1 cellular context compared by ENCODE assay signal in genomic region chr2:191746306-191746705, GRCh38.
TF ChIP-seq lines count a peak whose summit lies in the region.

No MANE protein-coding gene starts in this region.

TF ChIP-seq in SK-N-SH treated with all-trans-retinoic acid at 6 μM for 48 hours, 23 proteins besides CTCF, POLR2A, EP300 and RAD21 (continued from another document):
- TF ChIP-seq TCF4 (CRISPR knock-in tag; IDR thresholded peaks at IDR 0.05; ENCODE audit: borderline replicate concordance) (no peak), TOX (CRISPR knock-in tag; IDR thresholded peaks at IDR 0.05; ENCODE audit: borderline replicate concordance) (no peak), PPARA (CRISPR knock-in tag; IDR thresholded peaks at IDR 0.05; ENCODE audit: borderline replicate concordance) (no peak), ZFP3 (CRISPR knock-in tag; IDR thresholded peaks at IDR 0.05) (no peak), SNAI2 (CRISPR knock-in tag; IDR thresholded peaks at IDR 0.05) (no peak), GLIS3 (CRISPR knock-in tag; IDR thresholded peaks at IDR 0.05) (no peak), ISL1 (CRISPR knock-in tag; IDR thresholded peaks at IDR 0.05) (no peak), BACH2 (CRISPR knock-in tag; IDR thresholded peaks at IDR 0.05; ENCODE audit: borderline replicate concordance) (no peak), CSDC2 (CRISPR knock-in tag; IDR thresholded peaks at IDR 0.05) (no peak)
- TF ChIP-seq, protein P1, sequence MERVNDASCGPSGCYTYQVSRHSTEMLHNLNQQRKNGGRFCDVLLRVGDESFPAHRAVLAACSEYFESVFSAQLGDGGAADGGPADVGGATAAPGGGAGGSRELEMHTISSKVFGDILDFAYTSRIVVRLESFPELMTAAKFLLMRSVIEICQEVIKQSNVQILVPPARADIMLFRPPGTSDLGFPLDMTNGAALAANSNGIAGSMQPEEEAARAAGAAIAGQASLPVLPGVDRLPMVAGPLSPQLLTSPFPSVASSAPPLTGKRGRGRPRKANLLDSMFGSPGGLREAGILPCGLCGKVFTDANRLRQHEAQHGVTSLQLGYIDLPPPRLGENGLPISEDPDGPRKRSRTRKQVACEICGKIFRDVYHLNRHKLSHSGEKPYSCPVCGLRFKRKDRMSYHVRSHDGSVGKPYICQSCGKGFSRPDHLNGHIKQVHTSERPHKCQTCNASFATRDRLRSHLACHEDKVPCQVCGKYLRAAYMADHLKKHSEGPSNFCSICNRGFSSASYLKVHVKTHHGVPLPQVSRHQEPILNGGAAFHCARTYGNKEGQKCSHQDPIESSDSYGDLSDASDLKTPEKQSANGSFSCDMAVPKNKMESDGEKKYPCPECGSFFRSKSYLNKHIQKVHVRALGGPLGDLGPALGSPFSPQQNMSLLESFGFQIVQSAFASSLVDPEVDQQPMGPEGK (CRISPR knock-in tag; IDR thresholded peaks at IDR 0.05; ENCODE audit: borderline replicate concordance), result no peak
TF ChIP-seq in SK-N-SH treated with all-trans-retinoic acid at 6 μM for 48 hours: peak in this region for 0.
